6 cellular contexts compared by ENCODE assay signal in the genomic region with DNA sequence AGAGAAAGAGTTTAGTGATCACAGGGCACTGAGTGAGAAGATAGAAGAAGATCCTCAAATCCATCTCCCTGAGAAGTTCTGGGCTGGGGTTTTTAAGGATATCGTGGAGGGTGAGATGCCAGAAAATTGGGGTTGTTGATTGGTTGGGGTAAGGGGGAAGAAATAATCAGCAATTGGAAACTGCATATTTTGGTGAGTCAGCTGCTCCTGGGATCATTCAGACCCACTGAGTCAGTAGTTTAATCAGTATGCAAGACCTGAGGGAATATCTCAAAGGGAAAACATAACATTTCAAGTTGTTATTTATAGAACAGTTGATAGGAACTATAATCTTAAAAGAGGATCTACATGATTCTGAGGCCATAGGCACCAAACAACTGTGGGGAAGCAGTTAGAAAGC.
A peak's percentile ranks its signal among the peaks of the same experiment; 100 is the strongest.
DNase-seq lines count a peak whose midpoint lies in the region; FAIRE-seq and TF ChIP-seq lines count a peak whose summit lies in the region.
"Not testable (repeated sequence)": the region's sequence is repeated elsewhere in the genome, so short reads cannot be mapped to it uniquely, and the experiment has no call there.

No MANE protein-coding gene starts in this region.

- peaks cover 23% of the 10 kb centered on the region for H3K4me1 ChIP-seq in Loucy (ENCODE audit: insufficient read depth, low read length, poor library complexity, severe bottlenecking)
- H3K4me1 ChIP-seq in astrocyte (ENCODE audit: insufficient read depth, low read length); mesenchymal stem cell (ENCODE audit: control insufficient read depth, insufficient read depth, low read depth, low read length): not testable (repeated sequence)

- H2BK120ac ChIP-seq in mesenchymal stem cell (ENCODE audit: low read depth, low read length), result not testable (repeated sequence)

- H3K27me3 Mint-ChIP-seq in astrocyte (ENCODE audit: low read depth, unreplicated experiment), result not testable (repeated sequence)

- DNase-seq in astrocyte (ENCODE audit: low read depth); mesenchymal stem cell: not testable (repeated sequence)
- DNase-seq in bronchial epithelial cell (ENCODE audit: low read depth) (peak; percentile 25), fibroblast of peridontal ligament (ENCODE audit: extremely low read depth) (peak; percentile 57), renal cortical epithelial cell (ENCODE audit: low read depth) (peak; percentile 9)

- H3K79me1 ChIP-seq in mesenchymal stem cell (replicated peaks; ENCODE audit: low read length, poor library complexity, severe bottlenecking), result not testable (repeated sequence)

- not testable (repeated sequence) for H3K79me2 ChIP-seq in Loucy (ENCODE audit: insufficient read depth, low read length); astrocyte (ENCODE audit: insufficient read depth, low read length)

- not testable (repeated sequence) for H3K9me2 ChIP-seq in Loucy (replicated peaks; ENCODE audit: low read depth, low read length)

- H2BK5ac ChIP-seq in mesenchymal stem cell (ENCODE audit: low read depth, low read length, poor library complexity, severe bottlenecking), result not testable (repeated sequence)

- not testable (repeated sequence) for H3K14ac ChIP-seq in mesenchymal stem cell (ENCODE audit: low read length in 2 of 2)

- not testable (repeated sequence) for H4K20me1 ChIP-seq in Loucy (ENCODE audit: insufficient read depth, low read length, poor library complexity, severe bottlenecking); astrocyte (ENCODE audit: insufficient read depth, low read length)

- not testable (repeated sequence) for H3F3A ChIP-seq in Loucy (ENCODE audit: low read depth)

- H2AK5ac ChIP-seq in mesenchymal stem cell (ENCODE audit: low read length, severe bottlenecking), result not testable (repeated sequence)

- not testable (repeated sequence) for H3K9me3 Mint-ChIP-seq in astrocyte (ENCODE audit: unreplicated experiment)

- H3K36me3 Mint-ChIP-seq in astrocyte (ENCODE audit: low read depth, unreplicated experiment), result not testable (repeated sequence)

- H3K4me3 ChIP-seq in Loucy (ENCODE audit: low read length, poor library complexity, severe bottlenecking); astrocyte (ENCODE audit: insufficient read depth, low read depth, low read length); bronchial epithelial cell (ENCODE audit: low read depth, low read length): not testable (repeated sequence)
- H3K4me3 ChIP-seq in mesenchymal stem cell (ENCODE audit: insufficient read depth in 1 of 2, low read depth in 1 of 2, low read length in 2 of 2), result peak overlapping the region in 1 of 2 experiments; percentile 21

- H3K4me2 ChIP-seq in Loucy (ENCODE audit: low read depth, low read length, poor library complexity, severe bottlenecking); mesenchymal stem cell (ENCODE audit: low read length, poor library complexity, severe bottlenecking): not testable (repeated sequence)
- H3K4me2 ChIP-seq in astrocyte (ENCODE audit: low read length), result peak overlapping the region; percentile 37

- H3K27ac ChIP-seq in astrocyte (ENCODE audit: low read depth, low read length); mesenchymal stem cell (ENCODE audit: low read length, poor library complexity, severe bottlenecking): not testable (repeated sequence)

- not testable (repeated sequence) for H3K9me3 ChIP-seq in Loucy (ENCODE audit: insufficient read depth, low read depth, low read length); astrocyte (ENCODE audit: insufficient read depth, low read depth, low read length); mesenchymal stem cell (ENCODE audit: control insufficient read depth, low read length)

- not testable (repeated sequence) for H3K36me3 ChIP-seq in Loucy (ENCODE audit: insufficient read depth, low read length); astrocyte (ENCODE audit: insufficient read depth, low read length); bronchial epithelial cell (ENCODE audit: control insufficient read depth, insufficient read depth, low read length); mesenchymal stem cell (ENCODE audit: control insufficient read depth in 1 of 2, insufficient read depth in 2 of 2, low read depth in 1 of 2, low read length in 2 of 2)

- H2AFZ ChIP-seq in Loucy (ENCODE audit: low read length), result 0 out of 2 replicates have a peak overlapping the region, but pooled peaks have one; percentile 19
- H2AFZ ChIP-seq in astrocyte (ENCODE audit: low read depth, low read length); mesenchymal stem cell (ENCODE audit: low read depth, low read length): not testable (repeated sequence)

- H3K23ac ChIP-seq in mesenchymal stem cell (ENCODE audit: low read length in 2 of 2), result not testable (repeated sequence)

- 85% methylated on average over 1 of the region's 1 CpG for WGBS in mesenchymal stem cell

- not testable (repeated sequence) for H3K4me1 Mint-ChIP-seq in astrocyte (ENCODE audit: low read depth, unreplicated experiment)

- H3K4ac ChIP-seq in mesenchymal stem cell (ENCODE audit: low read depth in 1 of 2, low read length in 2 of 2), result not testable (repeated sequence)

- H3K27ac Mint-ChIP-seq in astrocyte (ENCODE audit: unreplicated experiment), result not testable (repeated sequence)

- H3K9ac ChIP-seq in Loucy (ENCODE audit: low read depth, low read length, poor library complexity, severe bottlenecking); astrocyte (ENCODE audit: low read length): not testable (repeated sequence)
- H3K9ac ChIP-seq in mesenchymal stem cell (ENCODE audit: low read length), result peak overlapping the region; percentile 56

- H3K4me3 Mint-ChIP-seq in astrocyte (ENCODE audit: unreplicated experiment), result not testable (repeated sequence)

- not testable (repeated sequence) for H2BK12ac ChIP-seq in mesenchymal stem cell (ENCODE audit: low read length in 2 of 2)

- H4K8ac ChIP-seq in mesenchymal stem cell (ENCODE audit: low read length), result not testable (repeated sequence)

- TF ChIP-seq CTCF in Loucy (conservative IDR thresholded peaks at IDR 0.05; ENCODE audit: low read length); astrocyte (IDR thresholded peaks at IDR 0.05; ENCODE audit: insufficient read depth, low read depth, low read length); bronchial epithelial cell (IDR thresholded peaks at IDR 0.05; ENCODE audit: insufficient read depth, low read length, severe bottlenecking): not testable (repeated sequence)

- not testable (repeated sequence) for H2BK15ac ChIP-seq in mesenchymal stem cell (ENCODE audit: low read depth, poor library complexity, severe bottlenecking)

- H3K27me3 ChIP-seq in Loucy (ENCODE audit: insufficient read depth, low read length, poor library complexity, severe bottlenecking); astrocyte (ENCODE audit: insufficient read depth, low read length); bronchial epithelial cell (ENCODE audit: control insufficient read depth, insufficient read depth, low read length): not testable (repeated sequence)
- peaks cover 0 to 18% of the 10 kb centered on the region in 2 experiments for H3K27me3 ChIP-seq in mesenchymal stem cell (ENCODE audit: control insufficient read depth in 1 of 2, insufficient read depth in 1 of 2, low read length in 2 of 2)

- not testable (repeated sequence) for FAIRE-seq in astrocyte (lab: Jason Lieb, UNC); bronchial epithelial cell (lab: Jason Lieb, UNC)

- not testable (repeated sequence) for H3K18ac ChIP-seq in mesenchymal stem cell (ENCODE audit: low read depth in 1 of 2, low read length in 2 of 2)

- not testable (repeated sequence) for H4K91ac ChIP-seq in mesenchymal stem cell (ENCODE audit: low read length)
